26 cellular contexts compared by ENCODE assay signal in the genomic region with DNA sequence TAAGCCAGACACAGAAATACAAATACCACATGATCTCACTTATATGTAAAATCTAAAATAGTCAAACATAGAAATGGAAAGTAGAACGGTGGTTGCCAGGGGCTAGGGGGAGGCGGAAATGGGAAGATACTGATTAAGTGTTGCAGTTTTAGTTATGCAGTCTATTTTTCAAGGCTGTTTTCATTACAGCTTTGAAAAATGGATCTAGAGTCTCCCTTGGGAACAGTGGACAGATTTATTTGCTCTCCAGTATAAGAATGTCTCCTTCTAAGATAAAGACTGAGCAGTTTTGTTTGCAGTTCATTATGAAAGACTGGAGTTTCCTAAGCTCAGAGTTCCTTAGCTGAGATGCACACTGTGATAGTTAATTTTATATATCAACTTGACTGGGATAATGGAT.
"Had no signal": no experiment of that assay in that cellular context is flagged by ENCODE, and none has a peak within 500 bp of the region (broad histone marks: within the 10 kb centered on the region; RNA-seq: fewer than 3 reads in every experiment).

No MANE protein-coding gene starts in this region.

- H3K27me3 Mint-ChIP-seq: naive B cell; natural killer cell treated with Interleukin-12 subunit alpha and Interleukin-12 subunit beta and Interleukin-15 and Interleukin-18, amount 100 ng/mL, for 72 hours; stimulated activated naive B cell treated with anti-CD40 and anti-IgM and Interleukin-4, amounts not matched to agents 10 μg/mL and 1 μg/mL and 100 μg/mL, for 72 hours had no signal

- H3K27ac Mint-ChIP-seq: immature natural killer cell; naive B cell; natural killer cell treated with Interleukin-12 subunit alpha and Interleukin-12 subunit beta and Interleukin-15 and Interleukin-18, amount 100 ng/mL, for 72 hours; stimulated activated naive B cell treated with anti-CD40 and anti-IgM and Interleukin-4, amounts not matched to agents 10 μg/mL and 1 μg/mL and 100 μg/mL, for 72 hours; stimulated activated naive CD8-positive, alpha-beta T cell treated with anti-CD3 and anti-CD28 coated beads, Interleukin-15, Interleukin-2, amounts not matched to agents 100 ng/mL and 50 ng/mL, for 24 hours had no signal

- H3K9me3 ChIP-seq: heart right ventricle, lower lobe of right lung, mucosa of descending colon, prostate gland, right atrium auricular region, spleen, thoracic aorta, tibial nerve, upper lobe of left lung had no signal

- H3K36me3 Mint-ChIP-seq: immature natural killer cell; naive B cell; natural killer cell treated with Interleukin-12 subunit alpha and Interleukin-12 subunit beta and Interleukin-15 and Interleukin-18, amount 100 ng/mL, for 72 hours; stimulated activated naive B cell treated with anti-CD40 and anti-IgM and Interleukin-4, amounts not matched to agents 10 μg/mL and 1 μg/mL and 100 μg/mL, for 72 hours had no signal

- ATAC-seq: heart right ventricle; left colon; left ventricle myocardium superior; mucosa of descending colon; natural killer cell treated with Interleukin-12 subunit alpha and Interleukin-12 subunit beta and Interleukin-15 and Interleukin-18, amount 100 ng/mL, for 72 hours; sciatic nerve; stimulated activated naive B cell treated with anti-CD40 and anti-IgM and Interleukin-4, amounts not matched to agents 10 μg/mL and 1 μg/mL and 100 μg/mL, for 72 hours had no signal

- H3K4me3 Mint-ChIP-seq: immature natural killer cell; naive B cell; natural killer cell treated with Interleukin-12 subunit alpha and Interleukin-12 subunit beta and Interleukin-15 and Interleukin-18, amount 100 ng/mL, for 72 hours; stimulated activated naive B cell treated with anti-CD40 and anti-IgM and Interleukin-4, amounts not matched to agents 10 μg/mL and 1 μg/mL and 100 μg/mL, for 72 hours; stimulated activated naive CD8-positive, alpha-beta T cell treated with anti-CD3 and anti-CD28 coated beads, Interleukin-15, Interleukin-2, amounts not matched to agents 100 ng/mL and 50 ng/mL, for 24 hours had no signal

- H3K27me3 ChIP-seq: dorsolateral prefrontal cortex, heart right ventricle, right atrium auricular region, spleen, tibial nerve, upper lobe of left lung had no signal

- H3K4me1 Mint-ChIP-seq: immature natural killer cell; naive B cell; stimulated activated naive B cell treated with anti-CD40 and anti-IgM and Interleukin-4, amounts not matched to agents 10 μg/mL and 1 μg/mL and 100 μg/mL, for 72 hours had no signal

- H3K4me3 ChIP-seq: dorsolateral prefrontal cortex, heart right ventricle, lower lobe of right lung, mucosa of descending colon, prostate gland, right atrium auricular region, spleen, thoracic aorta, tibial nerve, upper lobe of left lung had no signal

- H3K36me3 ChIP-seq: heart right ventricle, lower lobe of right lung, prostate gland, right atrium auricular region, spleen, thoracic aorta, tibial nerve, upper lobe of left lung had no signal

- H3K27ac ChIP-seq: dorsolateral prefrontal cortex, heart right ventricle, lower lobe of right lung, prostate gland, right atrium auricular region, spleen, thoracic aorta, tibial nerve, upper lobe of left lung had no signal

- H3K4me1 ChIP-seq: heart right ventricle, lower lobe of right lung, prostate gland, right atrium auricular region, spleen, tibial nerve, upper lobe of left lung had no signal

- DNase-seq: dorsolateral prefrontal cortex; effector CD4-positive, alpha-beta T cell; foreskin melanocyte; glutamatergic neuron; heart right ventricle; hypothalamus; immature natural killer cell; islet precursor cell; kidney glomerular epithelial cell; left colon; left ventricle myocardium superior; lower lobe of right lung; mucosa of descending colon; naive B cell; nucleus accumbens; spleen; stimulated activated CD4-positive, alpha-beta T cell treated with anti-CD3 and anti-CD28 coated beads, Interleukin-4, amount 100 ng/mL, for 4 hours; stimulated activated naive B cell treated with anti-CD40 and anti-IgM and Interleukin-4, amounts not matched to agents 10 μg/mL and 1 μg/mL and 100 μg/mL, for 72 hours; upper lobe of left lung had no signal

- H3K9me3 Mint-ChIP-seq: naive B cell; natural killer cell treated with Interleukin-12 subunit alpha and Interleukin-12 subunit beta and Interleukin-15 and Interleukin-18, amount 100 ng/mL, for 72 hours; stimulated activated naive B cell treated with anti-CD40 and anti-IgM and Interleukin-4, amounts not matched to agents 10 μg/mL and 1 μg/mL and 100 μg/mL, for 72 hours; stimulated activated naive CD8-positive, alpha-beta T cell treated with anti-CD3 and anti-CD28 coated beads, Interleukin-15, Interleukin-2, amounts not matched to agents 100 ng/mL and 50 ng/mL, for 24 hours had no signal
